12 cellular contexts compared by ENCODE assay signal in the genomic region with DNA sequence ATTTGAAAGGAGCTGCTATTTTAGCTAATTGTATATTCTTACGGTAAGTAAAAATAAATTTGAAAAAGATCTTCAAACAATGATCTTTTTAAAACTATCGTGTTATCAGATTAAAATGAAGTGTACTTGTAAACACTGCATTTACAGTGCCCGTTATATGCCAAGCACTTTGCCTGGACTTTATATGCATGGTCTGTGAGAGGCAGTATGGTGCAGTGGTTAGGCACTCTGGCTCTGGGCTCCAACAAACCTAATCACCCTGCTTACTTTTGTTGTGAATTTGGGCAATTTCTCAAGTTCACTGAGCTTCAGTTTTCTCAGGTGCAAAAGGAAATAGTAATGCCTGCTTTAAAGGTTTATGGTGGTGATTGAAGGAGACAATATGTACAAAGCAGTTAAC. TPM values are rescaled to one million over a fixed set of nuclear protein-coding genes. Genes with fewer than 3 reads are reported as not detected.
DNase-seq lines count a peak whose midpoint lies in the region; ATAC-seq and TF ChIP-seq lines count a peak whose summit lies in the region.
"Had no signal": no experiment of that assay in that cellular context is flagged by ENCODE, and none has a peak within 500 bp of the region (broad histone marks: within the 10 kb centered on the region; RNA-seq: fewer than 3 reads in every experiment).

No MANE protein-coding gene starts in this region.

- no peaks in the 10 kb centered on the region; a peak in 1 of 5 replicates for H3K9me3 Mint-ChIP-seq in H9
- H3K9me3 Mint-ChIP-seq: activated CD4-positive, alpha-beta T cell treated with anti-CD3 and anti-CD28 coated beads, Interleukin-2, amount 10 ng/mL, durations not matched to agents 24 days and 14 days; activated naive CD4-positive, alpha-beta T cell treated with anti-CD3 and anti-CD28 coated beads, Interleukin-2, amount 10 ng/mL, durations not matched to agents 7 days and 5 days; CD4-positive, alpha-beta memory T cell had no signal

- no peak overlapping the region for H2BK120ac ChIP-seq in H9 (ENCODE audit: low read depth, low read length, poor library complexity, severe bottlenecking)

- no peak overlapping the region for H4K8ac ChIP-seq in H9 (replicated peaks; ENCODE audit: insufficient read length, low read depth, low read length)

- H2BK12ac ChIP-seq in H9 (ENCODE audit: insufficient read length, low read depth, low read length): no peak overlapping the region

- H3K4me3 ChIP-seq in mammary epithelial cell (replicated peaks in 1 of 3; ENCODE audit: insufficient read depth in 1 of 3, low read depth in 2 of 3, low read length in 3 of 3) (no peak overlapping the region), left lung (peak overlapping the region; percentile 44 to 47), skin epidermis (peak overlapping the region in 5 of 7 experiments; percentile 37 to 52 (median 47))

- H3K36me3 ChIP-seq in mammary epithelial cell (ENCODE audit: insufficient read depth, low read length) (no peaks in the 10 kb centered on the region), left lung (no peaks in the 10 kb centered on the region)

- H3K27ac ChIP-seq in H9 (ENCODE audit: insufficient read length, low read depth, low read length) (no peak overlapping the region), mammary epithelial cell (ENCODE audit: insufficient read depth, low read depth, low read length) (no peak overlapping the region), left lung (peak overlapping the region in 1 of 2 donors; percentile 93), skin epidermis (peak overlapping the region in 14 of 21 experiments; percentile 78 to 96 (median 88))

- DNase-seq in H9 (peak; percentile 8), mammary epithelial cell (no peak), left lung (no peak), GM10248 (ENCODE audit: extremely low spot score) (no peak), NCI-H226 (no peak), HEK293T (ENCODE audit: extremely low spot score) (no peak)
- DNase-seq: activated CD4-positive, alpha-beta T cell treated with anti-CD3 and anti-CD28 coated beads, Interleukin-2, amount 10 ng/mL, durations not matched to agents 24 days and 14 days; activated naive CD4-positive, alpha-beta T cell treated with anti-CD3 and anti-CD28 coated beads, Interleukin-2, amount 10 ng/mL, durations not matched to agents 7 days and 5 days; CD4-positive, alpha-beta memory T cell; NCI-H446 had no signal

- no peak overlapping the region for H3T11ph ChIP-seq in H9 (ENCODE audit: low read length)

- H3K14ac ChIP-seq in H9 (ENCODE audit: insufficient read depth, low read length): no peak overlapping the region

- peak overlapping the region in 1 of 2 experiments; percentile 90; a peak in 1 of 5 replicates for H3K4me3 Mint-ChIP-seq in H9
- H3K4me3 Mint-ChIP-seq: activated CD4-positive, alpha-beta T cell treated with anti-CD3 and anti-CD28 coated beads, Interleukin-2, amount 10 ng/mL, durations not matched to agents 24 days and 14 days; activated naive CD4-positive, alpha-beta T cell treated with anti-CD3 and anti-CD28 coated beads, Interleukin-2, amount 10 ng/mL, durations not matched to agents 7 days and 5 days; CD4-positive, alpha-beta memory T cell had no signal

- no peaks in the 10 kb centered on the region for H3K79me2 ChIP-seq in H9 (ENCODE audit: insufficient read depth, low read length)
- peaks cover 5% of the 10 kb centered on the region for H3K79me2 ChIP-seq in mammary epithelial cell (ENCODE audit: insufficient read depth, low read length)

- no peaks in the 10 kb centered on the region for H3K79me1 ChIP-seq in H9 (ENCODE audit: insufficient read depth, low read depth, low read length, poor library complexity, severe bottlenecking)

- H4K20me1 ChIP-seq in H9 (ENCODE audit: control insufficient read depth, insufficient read depth, insufficient read length): no peaks in the 10 kb centered on the region
- no peaks in the 10 kb centered on the region for H4K20me1 ChIP-seq in mammary epithelial cell (ENCODE audit: insufficient read depth, low read length)

- H3K4me1 Mint-ChIP-seq in H9: peaks cover 22% of the 10 kb centered on the region in 2 experiments

- no peaks in the 10 kb centered on the region for H3K9me3 ChIP-seq in H9 (ENCODE audit: control insufficient read depth, low read depth, low read length)
- no peaks in the 10 kb centered on the region for H3K9me3 ChIP-seq in mammary epithelial cell (replicated peaks; ENCODE audit: insufficient read depth, low read length)
- H3K9me3 ChIP-seq in left lung: no peaks in the 10 kb centered on the region

- intact Hi-C loops in mammary epithelial cell (cut with micrococcal nuclease): loop anchor here (2.0 kb wide), 1 partner anchor 15 kb away; no protein-coding TSS in a partner anchor
- intact Hi-C loops in left lung (cut with DNase I): loop anchor here in 1 of 2 donors (5.0 kb wide), 1 partner anchor 239 kb away; no protein-coding TSS in a partner anchor

- no peak overlapping the region for H2BK5ac ChIP-seq in H9 (ENCODE audit: insufficient read length, low read length)

- no peak overlapping the region for H2AK5ac ChIP-seq in H9 (ENCODE audit: insufficient read length, low read length)

- no peak overlapping the region for H4K91ac ChIP-seq in H9 (ENCODE audit: insufficient read length, low read depth, low read length)

- BruUV-seq in mammary epithelial cell (replicated peaks; lab: Mats Ljungman, UMichigan): no TSS peak

- no peak overlapping the region for H3K56ac ChIP-seq in H9 (ENCODE audit: insufficient read length, low read depth, low read length)

- POLR2A ChIA-PET in GM10248 (lab: Yijun Ruan, JAX) (no interaction called here), HEK293T (lab: Yijun Ruan, JAX) (interaction anchor here (1.4 kb wide), 1 partner anchor 240 kb away, joined by 3 read pairs; no protein-coding TSS in a partner anchor)

- no peak overlapping the region for H3K27ac Mint-ChIP-seq in H9
- H3K27ac Mint-ChIP-seq: activated CD4-positive, alpha-beta T cell treated with anti-CD3 and anti-CD28 coated beads, Interleukin-2, amount 10 ng/mL, durations not matched to agents 24 days and 14 days; activated naive CD4-positive, alpha-beta T cell treated with anti-CD3 and anti-CD28 coated beads, Interleukin-2, amount 10 ng/mL, durations not matched to agents 7 days and 5 days; CD4-positive, alpha-beta memory T cell had no signal

- H3K18ac ChIP-seq in H9 (ENCODE audit: insufficient read length, low read depth, low read length): no peak overlapping the region

- H3K23ac ChIP-seq in H9 (ENCODE audit: insufficient read length, low read depth, low read length): no peak overlapping the region

- in situ Hi-C loops in mammary epithelial cell (cut with MboI; ENCODE audit: low sequenced_read_pairs in 2 of 2): loop anchor here (5.0 to 25.0 kb wide), 3 partner anchors 144 to 724 kb away; partner anchors contain the start of genes TTC19 (in 1 of the 2) and ZSWIM7 (in 1 of the 2)

- H3K23me2 ChIP-seq in H9 (ENCODE audit: insufficient read length, low read depth, low read length, poor library complexity, severe bottlenecking): peaks cover 25% of the 10 kb centered on the region

- CTCF ChIA-PET in mammary epithelial cell (lab: Charles Lee; ENCODE audit: low non-redundant PET) (no interaction called here), GM10248 (lab: Yijun Ruan, JAX) (interaction anchor here (1.1 to 2.4 kb wide), 4 partner anchors 9 to 240 kb away, joined by 3 to 10 read pairs (median 4); no protein-coding TSS in a partner anchor), HEK293T (lab: Yijun Ruan, JAX) (no interaction called here)

- WGBS in H9 (ENCODE audit: extremely low coverage, insufficient read length, low lambda C conversion rate): no CpG with 5 or more reads among the region's 3 CpGs
- WGBS in mammary epithelial cell (ENCODE audit: low coverage, missing lambda C conversion rate): 42% methylated on average over 3 of the region's 3 CpGs

- no peak overlapping the region for H3K9ac ChIP-seq in H9 (ENCODE audit: extremely low read depth, insufficient read length, low read length)
- H3K9ac ChIP-seq in mammary epithelial cell (ENCODE audit: insufficient read depth, low read length): no peak overlapping the region

- TF ChIP-seq CTCF in H9 (conservative IDR thresholded peaks at IDR 0.05): no peak
- no peak for TF ChIP-seq CTCF in mammary epithelial cell (conservative IDR thresholded peaks at IDR 0.05 in 1 of 2, IDR thresholded peaks at IDR 0.05 in 1 of 2; ENCODE audit: extremely low read depth in 1 of 2, insufficient read depth in 1 of 2, low read depth in 1 of 2, low read length in 2 of 2)
- no peak for TF ChIP-seq CTCF in left lung (IDR thresholded peaks at IDR 0.05)
- no peak for TF ChIP-seq CTCF in GM10248 (IDR thresholded peaks at IDR 0.05; ENCODE audit: control extremely low read depth, extremely low read depth, low read depth, missing control alignments)

- H2BK15ac ChIP-seq in H9 (ENCODE audit: low read depth, low read length): no peak overlapping the region

- H3K36me3 Mint-ChIP-seq in H9 (ENCODE audit: insufficient read depth in 1 of 3, low read depth in 3 of 3): no peaks in the 10 kb centered on the region; a peak in 1 of 7 replicates
- H3K36me3 Mint-ChIP-seq: activated naive CD4-positive, alpha-beta T cell treated with anti-CD3 and anti-CD28 coated beads, Interleukin-2, amount 10 ng/mL, durations not matched to agents 7 days and 5 days; CD4-positive, alpha-beta memory T cell had no signal

- no peak overlapping the region for H4K5ac ChIP-seq in H9 (ENCODE audit: insufficient read length, low read depth, low read length)

- peaks cover 100% of the 10 kb centered on the region for H3K27me3 Mint-ChIP-seq in H9 (ENCODE audit: low read depth)

- H3K27me3 ChIP-seq in H9 (ENCODE audit: insufficient read depth, low read length) (peaks cover 41% of the 10 kb centered on the region), mammary epithelial cell (ENCODE audit: insufficient read depth, low read length) (no peaks in the 10 kb centered on the region), left lung (peaks cover 0 to 66% of the 10 kb centered on the region in 2 donors)

- no peak overlapping the region for H3K4ac ChIP-seq in H9 (ENCODE audit: low read depth, low read length)

- no peak for ATAC-seq in left lung
- ATAC-seq in GM18511 (IDR thresholded peaks at IDR 0.05; ENCODE audit: unreplicated experiment): no peak

- H3K4me2 ChIP-seq in H9 (ENCODE audit: insufficient read depth, insufficient read length, low read length) (no peak overlapping the region), mammary epithelial cell (ENCODE audit: insufficient read depth, low read depth, low read length) (peak overlapping the region; percentile 94)

- H2BK20ac ChIP-seq in H9 (ENCODE audit: low read depth, low read length, poor library complexity, severe bottlenecking): no peak overlapping the region

- dilution Hi-C loops in mammary epithelial cell (cut with HindIII; ENCODE audit: low sequenced_read_pairs): no loop called here

- no peak overlapping the region for H2AFZ ChIP-seq in H9 (ENCODE audit: low read length)
- H2AFZ ChIP-seq in mammary epithelial cell (ENCODE audit: low read depth, low read length): no peak overlapping the region

- H3K4me1 ChIP-seq in H9 (ENCODE audit: insufficient read depth, low read length) (no peaks in the 10 kb centered on the region), mammary epithelial cell (ENCODE audit: insufficient read depth, low read length) (peaks cover 30% of the 10 kb centered on the region), left lung (peaks cover 0 to 41% of the 10 kb centered on the region in 2 donors)

RNA-seq across cellular contexts. Expression of gene PMP22, which starts 1.4 kb away (rescaled TPM):
- total RNA-seq in H9 (2021): 0.83 and 1.5 TPM in 2 replicates
- total RNA-seq in mammary epithelial cell: 10 to 100 TPM in 1 of 2 donors, 1 to 10 TPM in 1; 7.4 to 61.5 TPM
- polyA plus RNA-seq in mammary epithelial cell: 23.4 TPM
- polyA minus RNA-seq in mammary epithelial cell: 61.1 TPM
- 100 to 1,000 TPM; 109 to 165 TPM for total RNA-seq in left lung
- polyA plus RNA-seq: CD4-positive, alpha-beta memory T cell had no signal

Comparison
In these comparisons a context has a peak if more than half of its experiments do, and no peak if none do; other contexts are left out.
1. H3K27ac ChIP-seq: peak in skin epidermis (14 of 21); none in H9 (single experiment) and mammary epithelial cell (single experiment).
2. H3K4me3 ChIP-seq: peak in left lung (2 of 2) and skin epidermis (5 of 7); none in mammary epithelial cell (0 of 3).